Comparison of ENCODE assay signal across 30 cellular contexts in genomic region chr5:31397926-31398557, GRCh38.
DNase-seq lines count a peak whose midpoint lies in the region; ATAC-seq and TF ChIP-seq lines count a peak whose summit lies in the region.
"Had no signal": no experiment of that assay in that cellular context is flagged by ENCODE, and none has a peak within 500 bp of the region (broad histone marks: within the 10 kb centered on the region; RNA-seq: fewer than 3 reads in every experiment).

No MANE protein-coding gene starts in this region.

- WGBS in mesendoderm (ENCODE audit: extremely low coverage, insufficient coverage, low lambda C conversion rate), result no CpG with 5 or more reads among the region's 11 CpGs

- H2BK15ac ChIP-seq in mesendoderm (replicated peaks; ENCODE audit: low read depth), result no peak overlapping the region

- no peak overlapping the region for H3K9ac ChIP-seq in mesendoderm (ENCODE audit: low read length)
- H3K9ac ChIP-seq: GM23248 had no signal

- no peak for TF ChIP-seq CTCF in right atrium auricular region (IDR thresholded peaks at IDR 0.05)

- intact Hi-C loops in left cardiac atrium (cut with DNase I), result no loop called here

- peak overlapping the region; percentile 52 for H3K56ac ChIP-seq in mesendoderm (ENCODE audit: low read length)

- H3K23ac ChIP-seq in mesendoderm (ENCODE audit: low read length), result no peak overlapping the region

- H3K79me2 ChIP-seq in mesendoderm (ENCODE audit: control insufficient read depth, insufficient read depth, low read length), result no peaks in the 10 kb centered on the region

- peak; percentile 15 to 53 for ATAC-seq in left cardiac atrium
- no peak for ATAC-seq in GM21825 (IDR thresholded peaks at IDR 0.05; ENCODE audit: unreplicated experiment)
- ATAC-seq in HG03025 (IDR thresholded peaks at IDR 0.05; ENCODE audit: low FRiP score, unreplicated experiment), result no peak
- no peak for ATAC-seq in HG03108 (IDR thresholded peaks at IDR 0.05; ENCODE audit: unreplicated experiment)
- ATAC-seq: activated T-cell treated with anti-CD3 and anti-CD28 coated beads, Interleukin-2, amount 50 U/mL, for 72 hours; natural killer cell treated with Interleukin-12 subunit alpha and Interleukin-12 subunit beta and Interleukin-15 and Interleukin-18, amount 100 ng/mL, for 72 hours; SK-N-SH treated with all-trans-retinoic acid at 6 μM for 48 hours had no signal

- no peak overlapping the region for H2BK5ac ChIP-seq in mesendoderm (ENCODE audit: low read length)

- no peak overlapping the region for H3K4me2 ChIP-seq in mesendoderm (ENCODE audit: low read length)

- H4K8ac ChIP-seq in mesendoderm (ENCODE audit: low read depth, low read length), result no peak overlapping the region

- peaks cover 14% of the 10 kb centered on the region for H3K36me3 ChIP-seq in right atrium auricular region
- no peaks in the 10 kb centered on the region for H3K36me3 ChIP-seq in mesendoderm (ENCODE audit: control insufficient read depth, insufficient read depth, low read length)

- no peak overlapping the region for H2BK120ac ChIP-seq in mesendoderm (ENCODE audit: low read depth, low read length)

- no peak overlapping the region for H4K5ac ChIP-seq in mesendoderm (ENCODE audit: low read length)

- no peak overlapping the region for H3K4ac ChIP-seq in mesendoderm (ENCODE audit: low read depth, low read length)

- H3K4me3 ChIP-seq in right atrium auricular region (no peak overlapping the region), mesendoderm (ENCODE audit: low read length) (no peak overlapping the region)
- H3K4me3 ChIP-seq: GM23248, sigmoid colon, tibial nerve had no signal

- H3K4me1 ChIP-seq in right atrium auricular region, result no peaks in the 10 kb centered on the region
- H3K4me1 ChIP-seq in mesendoderm (ENCODE audit: control insufficient read depth, low read depth, low read length), result no peaks in the 10 kb centered on the region
- H3K4me1 ChIP-seq: sigmoid colon, tibial nerve had no signal

- H3K27me3 ChIP-seq in right atrium auricular region, result no peaks in the 10 kb centered on the region
- no peaks in the 10 kb centered on the region for H3K27me3 ChIP-seq in mesendoderm (ENCODE audit: insufficient read depth, low read length, poor library complexity)
- H3K27me3 ChIP-seq: sigmoid colon, tibial nerve had no signal

- no peaks in the 10 kb centered on the region for H3K9me3 ChIP-seq in right atrium auricular region
- H3K9me3 ChIP-seq: sigmoid colon, tibial nerve had no signal

- no peak overlapping the region for H3K27ac ChIP-seq in right atrium auricular region
- peak overlapping the region; percentile 46 for H3K27ac ChIP-seq in mesendoderm (ENCODE audit: low read depth, low read length)
- H3K27ac ChIP-seq: GM23248, sigmoid colon, tibial nerve had no signal

- no peak overlapping the region for H3K18ac ChIP-seq in mesendoderm (ENCODE audit: low read length)

- no peak overlapping the region for H2AK5ac ChIP-seq in mesendoderm (ENCODE audit: low read length)

- no peaks in the 10 kb centered on the region for H3K79me1 ChIP-seq in mesendoderm (ENCODE audit: low read length)

- DNase-seq in left cardiac atrium, result no peak
- DNase-seq in right atrium auricular region (ENCODE audit: low spot score), result no peak
- DNase-seq in dermis blood vessel endothelial cell, result peak; percentile 7
- DNase-seq in mesendoderm, result no peak
- no peak for DNase-seq in DMS 273 (lab: John Stamatoyannopoulos, UW; ENCODE audit: unreplicated experiment)
- DNase-seq: activated CD4-positive, alpha-beta T cell treated with anti-CD3 and anti-CD28 coated beads for 48 hours; activated naive CD4-positive, alpha-beta T cell treated with anti-CD3 and anti-CD28 coated beads, Interleukin-2, amount 50 U/mL, for 16 hours; activated T-cell treated with anti-CD3 and anti-CD28 coated beads, Interleukin-2, amount 50 U/mL, for 72 hours; AML-193; CD8-positive, alpha-beta memory T cell; central memory CD4-positive, alpha-beta T cell; DMS53; GDM1; GM23248; hypothalamus; islet precursor cell; NCI-H1105; NCI-H2029; NCI-H226; NCI-H748 treated with DMSO at 0.1 percent for 48 hours; RPMI8226; sigmoid colon; stimulated activated CD4-positive, alpha-beta T cell treated with anti-CD3 and anti-CD28 coated beads, Interleukin-15, amount 100 ng/mL, for 24 hours; T-helper 2 cell had no signal

Comparison
In these comparisons a context has a peak if more than half of its experiments do, and no peak if none do; other contexts are left out.
1. ATAC-seq: peak in left cardiac atrium (2 of 2); none in GM21825 (single experiment), HG03025 (single experiment) and HG03108 (single experiment).